Comparison of ENCODE assay signal across 1 cellular context in genomic region chr15:36953346-36953745, GRCh38.
TF ChIP-seq lines count a peak whose summit lies in the region.

No MANE protein-coding gene starts in this region.

TF ChIP-seq in HEK293, 187 proteins besides CTCF, POLR2A, EP300 and RAD21 (continued from another document):
- TF ChIP-seq ZNF518A (tag by site-specific recombination; conservative IDR thresholded peaks at IDR 0.05; ENCODE audit: low read depth) = no peak
